Comparison of ENCODE assay signal across 12 cellular contexts in genomic region chr19:15812059-15812722, GRCh38. TPM values are rescaled to one million over a fixed set of nuclear protein-coding genes. Genes with fewer than 3 reads are reported as not detected.
DNase-seq lines count a peak whose midpoint lies in the region; ATAC-seq and TF ChIP-seq lines count a peak whose summit lies in the region.
"Had no signal": no experiment of that assay in that cellular context is flagged by ENCODE, and none has a peak within 500 bp of the region (broad histone marks: within the 10 kb centered on the region; RNA-seq: fewer than 3 reads in every experiment).

No MANE protein-coding gene starts in this region.

- DNase-seq in ELR (ENCODE audit: low read depth), result peak; percentile 6
- peak; percentile 22 for DNase-seq in activated CD4-positive, alpha-beta T cell treated with anti-CD3 and anti-CD28 coated beads for 48 hours
- no peak for DNase-seq in kidney epithelial cell (ENCODE audit: low read depth)
- DNase-seq in ovary, result no peak
- DNase-seq in cerebellar nuclear complex (lab: John Stamatoyannopoulos, UW), result no peak
- DNase-seq: NCI-H2107 had no signal

- no peaks in the 10 kb centered on the region for H3K9me3 ChIP-seq in ovary

- H3K27ac ChIP-seq in ovary, result no peak overlapping the region

- ATAC-seq in GM21528 (IDR thresholded peaks at IDR 0.05; ENCODE audit: low FRiP score, unreplicated experiment) (no peak), HG03135 (IDR thresholded peaks at IDR 0.05; ENCODE audit: unreplicated experiment) (no peak)

- TF ChIP-seq CTCF in LNCAP (IDR thresholded peaks at IDR 0.05), result peak; percentile 35; the same call in 1 of the 2 replicates
- peak; percentile 67 for TF ChIP-seq CTCF in kidney epithelial cell (IDR thresholded peaks at IDR 0.05; ENCODE audit: insufficient read depth, low read length, poor library complexity, severe bottlenecking)
- TF ChIP-seq CTCF in ovary (IDR thresholded peaks at IDR 0.05), result no peak

- H3K27me3 ChIP-seq in kidney epithelial cell (ENCODE audit: control insufficient read depth, insufficient read depth, low read length) (no peaks in the 10 kb centered on the region), ovary (no peaks in the 10 kb centered on the region)

- H3K4me3 ChIP-seq in kidney epithelial cell (ENCODE audit: low read depth, low read length), result no peak overlapping the region
- no peak overlapping the region for H3K4me3 ChIP-seq in ovary

- 9 to 31% (median 11%) methylated on average over 6 of the region's 6 CpGs for WGBS in ovary, 3 donors

- H3K36me3 ChIP-seq in kidney epithelial cell (ENCODE audit: control insufficient read depth, insufficient read depth, low read length), result no peaks in the 10 kb centered on the region
- H3K36me3 ChIP-seq in ovary, result no peaks in the 10 kb centered on the region

- no peak for TF ChIP-seq EP300 in ovary (IDR thresholded peaks at IDR 0.05)

- H3K4me1 ChIP-seq in ovary (ENCODE audit: insufficient read depth), result no peaks in the 10 kb centered on the region

- intact Hi-C loops in ovary (cut with DNase I), result no loop called here

- TF ChIP-seq POLR2A in ovary (IDR thresholded peaks at IDR 0.05), result no peak

RNA-seq across cellular contexts. Expression of gene OR10H1, which starts 3.3 kb away (rescaled TPM):
- total RNA-seq in kidney epithelial cell, result not detected in 2 replicates
- not detected for total RNA-seq in ovary
- not detected for polyA plus RNA-seq in ovary
- total RNA-seq: astrocyte, glomerular endothelial cell had no signal

RNA-seq across cellular contexts. Expression of gene OR10H5, which starts 24.7 kb away (rescaled TPM):
- total RNA-seq in kidney epithelial cell (not detected in 2 replicates), ovary (not detected)
- polyA plus RNA-seq in ovary, result not detected
- total RNA-seq: astrocyte; glomerular endothelial cell; T-helper 1 cell treated with Interleukin-12 subunit alpha and Interleukin-12 subunit beta and Interleukin-4 antibody, amounts not matched to agents 30 ng/mL and 1 ng/mL, for 36 hours had no signal

Comparison
In these comparisons a context has a peak if more than half of its experiments do, and no peak if none do; other contexts are left out.
1. DNase-seq: peak in ELR (single experiment) and activated CD4-positive, alpha-beta T cell treated with anti-CD3 and anti-CD28 coated beads for 48 hours (single experiment); none in kidney epithelial cell (single experiment), ovary (0 of 5) and cerebellar nuclear complex (0 of 2).
2. CTCF ChIP-seq: peak in LNCAP (single experiment) and kidney epithelial cell (single experiment); none in ovary (0 of 3).